In genomic region chr1:21773585-21773984, GRCh38 we compare ENCODE assay signal across 16 cellular contexts. TPM values are rescaled to one million over a fixed set of nuclear protein-coding genes. Genes with fewer than 3 reads are reported as not detected.
A peak's percentile ranks its signal among the peaks of the same experiment; 100 is the strongest.
DNase-seq lines count a peak whose midpoint lies in the region; ATAC-seq, FAIRE-seq and TF ChIP-seq lines count a peak whose summit lies in the region.
"Had no signal": no experiment of that assay in that cellular context is flagged by ENCODE, and none has a peak within 500 bp of the region (broad histone marks: within the 10 kb centered on the region; RNA-seq: fewer than 3 reads in every experiment).

No MANE protein-coding gene starts in this region.

- H3K4me3 Mint-ChIP-seq in activated naive CD4-positive, alpha-beta T cell treated with anti-CD3 and anti-CD28 coated beads, Interleukin-2, amount 10 ng/mL, durations not matched to agents 7 days and 5 days = no peak overlapping the region
- no peak overlapping the region for H3K4me3 Mint-ChIP-seq in activated naive CD4-positive, alpha-beta T cell treated with anti-CD3 and anti-CD28 coated beads for 36 hours
- H3K4me3 Mint-ChIP-seq: neural crest cell had no signal

- no peaks in the 10 kb centered on the region for H3K36me3 ChIP-seq in MM.1S (replicated peaks; ENCODE audit: insufficient read depth, low read length)
- peaks cover 0 to 12% of the 10 kb centered on the region in 2 experiments; a peak in 3 of 4 replicates for H3K36me3 ChIP-seq in GM12878 (ENCODE audit: control insufficient read depth in 2 of 2, insufficient read depth in 2 of 2, low read length in 1 of 2)
- no peaks in the 10 kb centered on the region for H3K36me3 ChIP-seq in transverse colon

- no TSS peak for BruUV-seq in GM12878 (replicated peaks; lab: Mats Ljungman, UMichigan)

- peak; percentile 73 for ATAC-seq in GM12878
- ATAC-seq in GM18511 (IDR thresholded peaks at IDR 0.05; ENCODE audit: unreplicated experiment) = no peak
- ATAC-seq in HG02798 (IDR thresholded peaks at IDR 0.05; ENCODE audit: poor library complexity, unreplicated experiment) = no peak
- ATAC-seq: PC-3 had no signal

- H3K79me2 ChIP-seq in MM.1S (ENCODE audit: low read length) = peaks cover 99% of the 10 kb centered on the region
- H3K79me2 ChIP-seq in GM12878 (ENCODE audit: control insufficient read depth, insufficient read depth, low read length) = peaks cover 94% of the 10 kb centered on the region

- SMC1A ChIA-PET in GM12878 (lab: Charles Lee; ENCODE audit: uncharacterized antibody, unreplicated experiment) = interaction anchor here (0.9 to 7.5 kb wide), 4 partner anchors 8 to 55 kb away, joined by 3 to 100 read pairs (median 4); no protein-coding TSS in a partner anchor

- TF ChIP-seq CTCF in MM.1S (IDR thresholded peaks at IDR 0.05; ENCODE audit: low read length) (no peak), GM12878 (IDR thresholded peaks at IDR 0.05 in 2 of 3, conservative IDR thresholded peaks at IDR 0.05 in 1 of 3; ENCODE audit: control insufficient read depth in 2 of 3, extremely low read depth in 1 of 3, insufficient read depth in 1 of 3, low read depth in 3 of 3, low read length in 3 of 3) (no peak), transverse colon (IDR thresholded peaks at IDR 0.05) (no peak)

- H3K4me2 ChIP-seq in MM.1S (ENCODE audit: low read depth, low read length) (peak overlapping the region; percentile 23; the same call in 1 of the 2 replicates), GM12878 (ENCODE audit: control insufficient read depth, insufficient read depth) (peak overlapping the region; percentile 54)
- H3K4me2 ChIP-seq: KMS-11 had no signal

- FAIRE-seq in GM12878 (lab: Jason Lieb, UNC) = no peak
- FAIRE-seq: keratinocyte, TTC549 had no signal

- CTCF ChIA-PET in activated naive CD4-positive, alpha-beta T cell treated with anti-CD3 and anti-CD28 coated beads, Interleukin-2, amount 10 ng/mL, durations not matched to agents 7 days and 5 days (lab: Charles Lee) = interaction anchor here (0.6 kb wide), 1 partner anchor 44 kb away, joined by 3 read pairs; no protein-coding TSS in a partner anchor
- CTCF ChIA-PET in activated naive CD4-positive, alpha-beta T cell treated with anti-CD3 and anti-CD28 coated beads for 36 hours (lab: Charles Lee) = no interaction called here
- CTCF ChIA-PET in GM12878 (lab: Yijun Ruan, JAX) = interaction anchor here (0.6 to 4.2 kb wide), 3 partner anchors 10 to 170 kb away, joined by 3 to 29 read pairs (median 5); no protein-coding TSS in a partner anchor

- no peak for TF ChIP-seq POLR2A in GM12878 (IDR thresholded peaks at IDR 0.05; ENCODE audit: low read depth, low read length)
- TF ChIP-seq POLR2A in transverse colon (IDR thresholded peaks at IDR 0.05) = no peak

- DNase-seq in activated naive CD4-positive, alpha-beta T cell treated with anti-CD3 and anti-CD28 coated beads, Interleukin-2, amount 10 ng/mL, durations not matched to agents 7 days and 5 days = no peak
- DNase-seq in activated naive CD4-positive, alpha-beta T cell treated with anti-CD3 and anti-CD28 coated beads for 36 hours = no peak
- DNase-seq in MM.1S (peak; percentile 85), GM12878 (ENCODE audit: low read depth, low spot score) (no peak), transverse colon (peak; percentile 21), RKO (ENCODE audit: low spot score) (no peak)
- DNase-seq: foreskin fibroblast, GDM1, H7, PC-3 had no signal

- 0% methylated on average over 3 of the region's 3 CpGs for WGBS in GM12878 (ENCODE audit: insufficient coverage, insufficient replicate concordance, low lambda C conversion rate, missing lambda C conversion rate)
- 72% methylated on average over 3 of the region's 3 CpGs; no CpG with 5 or more reads in 1 of the 2 donors for WGBS in transverse colon (ENCODE audit: low coverage in 1 of 2), 2 donors

- H3K4me1 ChIP-seq in MM.1S (ENCODE audit: low read length) = peaks cover 4% of the 10 kb centered on the region; the same call in 1 of the 2 replicates
- H3K4me1 ChIP-seq in GM12878 (ENCODE audit: control insufficient read depth, insufficient read depth, low read length) = peaks cover 20% of the 10 kb centered on the region
- peaks cover 0 to 23% (median 6%) of the 10 kb centered on the region in 4 donors for H3K4me1 ChIP-seq in transverse colon

- no peaks in the 10 kb centered on the region for H3K27me3 Mint-ChIP-seq in activated naive CD4-positive, alpha-beta T cell treated with anti-CD3 and anti-CD28 coated beads, Interleukin-2, amount 10 ng/mL, durations not matched to agents 7 days and 5 days
- H3K27me3 Mint-ChIP-seq in activated naive CD4-positive, alpha-beta T cell treated with anti-CD3 and anti-CD28 coated beads for 36 hours (ENCODE audit: low read depth) = no peaks in the 10 kb centered on the region

- in situ Hi-C loops in GM12878 (cut with MboI) (no loop called here), transverse colon (cut with MboI; ENCODE audit: low pct_ligation_motif_present in 1 of 4, low pct_unique_long_range_greater_than_20kb in 1 of 4, low sequenced_read_pairs in 3 of 4) (no loop called here)

- no peaks in the 10 kb centered on the region for H3K9me3 Mint-ChIP-seq in activated naive CD4-positive, alpha-beta T cell treated with anti-CD3 and anti-CD28 coated beads, Interleukin-2, amount 10 ng/mL, durations not matched to agents 7 days and 5 days
- no peaks in the 10 kb centered on the region for H3K9me3 Mint-ChIP-seq in activated naive CD4-positive, alpha-beta T cell treated with anti-CD3 and anti-CD28 coated beads for 36 hours

- H3K27ac Mint-ChIP-seq in activated naive CD4-positive, alpha-beta T cell treated with anti-CD3 and anti-CD28 coated beads, Interleukin-2, amount 10 ng/mL, durations not matched to agents 7 days and 5 days = peak overlapping the region; percentile 73
- no peak overlapping the region for H3K27ac Mint-ChIP-seq in activated naive CD4-positive, alpha-beta T cell treated with anti-CD3 and anti-CD28 coated beads for 36 hours

- RAD21 ChIA-PET in GM12878 (lab: Charles Lee; ENCODE audit: unreplicated experiment) = no interaction called here

- H3K4me3 ChIP-seq in MM.1S (ENCODE audit: low read length) (no peak overlapping the region), GM12878 (no peak overlapping the region), transverse colon (no peak overlapping the region)

- no peak for TF ChIP-seq EP300 in GM12878 (IDR thresholded peaks at IDR 0.05; ENCODE audit: borderline replicate concordance in 1 of 2, control insufficient read depth in 1 of 2, low read depth in 2 of 2, low read length in 2 of 2)
- no peak for TF ChIP-seq EP300 in transverse colon (IDR thresholded peaks at IDR 0.05; ENCODE audit: low read depth)

- POLR2A ChIA-PET in GM12878 (lab: Charles Lee) = interaction anchor here (7.8 kb wide), 1 partner anchor 10 kb away, joined by 102 read pairs; no protein-coding TSS in a partner anchor

- no peak overlapping the region for H3K9ac ChIP-seq in MM.1S (ENCODE audit: low read length)
- H3K9ac ChIP-seq in GM12878 (ENCODE audit: control insufficient read depth, insufficient read depth, low read length) = no peak overlapping the region; the same call in 1 of the 2 replicates
- H3K9ac ChIP-seq: KMS-11 had no signal

- no peak for TF ChIP-seq RAD21 in GM12878 (IDR thresholded peaks at IDR 0.05; ENCODE audit: insufficient read depth, low read depth, low read length)

- H3K9me3 ChIP-seq in MM.1S (replicated peaks; ENCODE audit: insufficient read depth, low read length) = no peaks in the 10 kb centered on the region
- H3K9me3 ChIP-seq in GM12878 (replicated peaks; ENCODE audit: control insufficient read depth, insufficient read depth, low read length) = peaks cover 2% of the 10 kb centered on the region; the same call in 2 of the 3 replicates
- no peaks in the 10 kb centered on the region for H3K9me3 ChIP-seq in transverse colon

- peaks cover 57% of the 10 kb centered on the region for H4K20me1 ChIP-seq in MM.1S (ENCODE audit: insufficient read depth, low read length)
- H4K20me1 ChIP-seq in GM12878 (ENCODE audit: control insufficient read depth, insufficient read depth) = no peaks in the 10 kb centered on the region

- H3K27ac ChIP-seq in MM.1S (ENCODE audit: low read length) = peak overlapping the region; percentile 45; the same call in 1 of the 2 replicates
- H3K27ac ChIP-seq in GM12878 (ENCODE audit: control insufficient read depth, insufficient read depth) = peak overlapping the region; percentile 50
- H3K27ac ChIP-seq in transverse colon = no peak overlapping the region
- H3K27ac ChIP-seq: KMS-11 had no signal

- peaks cover 20% of the 10 kb centered on the region for H3K36me3 Mint-ChIP-seq in activated naive CD4-positive, alpha-beta T cell treated with anti-CD3 and anti-CD28 coated beads, Interleukin-2, amount 10 ng/mL, durations not matched to agents 7 days and 5 days
- H3K36me3 Mint-ChIP-seq in activated naive CD4-positive, alpha-beta T cell treated with anti-CD3 and anti-CD28 coated beads for 36 hours (ENCODE audit: low read depth) = peaks cover 11% of the 10 kb centered on the region

- no peak overlapping the region for H2AFZ ChIP-seq in MM.1S (ENCODE audit: low read length)
- no peak overlapping the region for H2AFZ ChIP-seq in GM12878 (ENCODE audit: control insufficient read depth, low read depth, low read length)

- peaks cover 41% of the 10 kb centered on the region for H3K4me1 Mint-ChIP-seq in activated naive CD4-positive, alpha-beta T cell treated with anti-CD3 and anti-CD28 coated beads, Interleukin-2, amount 10 ng/mL, durations not matched to agents 7 days and 5 days
- peaks cover 45% of the 10 kb centered on the region for H3K4me1 Mint-ChIP-seq in activated naive CD4-positive, alpha-beta T cell treated with anti-CD3 and anti-CD28 coated beads for 36 hours (ENCODE audit: low read depth)

- no peaks in the 10 kb centered on the region for H3K9me2 ChIP-seq in MM.1S (replicated peaks; ENCODE audit: insufficient read depth, low read length)

- H3F3A ChIP-seq in MM.1S (ENCODE audit: insufficient read depth, low read length) = peaks cover 12% of the 10 kb centered on the region

- H3K27me3 ChIP-seq in MM.1S (replicated peaks; ENCODE audit: insufficient read depth, low read length) = no peaks in the 10 kb centered on the region
- H3K27me3 ChIP-seq in GM12878 (replicated peaks in 1 of 2; ENCODE audit: control insufficient read depth in 2 of 2, insufficient read depth in 2 of 2, low read length in 1 of 2) = no peaks in the 10 kb centered on the region
- H3K27me3 ChIP-seq in transverse colon = no peaks in the 10 kb centered on the region

- intact Hi-C loops in activated naive CD4-positive, alpha-beta T cell treated with anti-CD3 and anti-CD28 coated beads for 36 hours (cut with micrococcal nuclease) = no loop called here
- intact Hi-C loops in GM12878 (cut with micrococcal nuclease; ENCODE audit: unreplicated experiment) = no loop called here
- intact Hi-C loops in transverse colon (cut with DNase I; ENCODE audit: low total_unique reads) = no loop called here

RNA-seq across cellular contexts. Expression of gene USP48, which starts 9.4 kb away (rescaled TPM):
- 10 to 100 TPM; 89.9 to 93.4 TPM for total RNA-seq in activated naive CD4-positive, alpha-beta T cell treated with anti-CD3 and anti-CD28 coated beads for 36 hours
- total RNA-seq in GM12878 (2013; cell fraction: nucleolus; rRNA removed) = 676 and 708 TPM in 2 replicates
- total RNA-seq in GM12878 (2014; rRNA removed) = 59.0 and 70.8 TPM in 2 replicates
- total RNA-seq in GM12878 (2014; rRNA removed; fragmentation: Illumina TruSeq; extraction: Trizol) = 69.9 and 80.4 TPM in 2 replicates
- total RNA-seq in GM12878 (2021) = 96.6 and 99.3 TPM in 2 replicates
- 58.8 TPM for polyA plus RNA-seq in GM12878 (2011; ENCODE audit: low read depth)
- 104 and 161 TPM in 2 replicates for polyA plus RNA-seq in GM12878 (2011; rRNA removed)
- 28.8 and 36.5 TPM in 2 replicates for polyA plus RNA-seq in GM12878 (2011; cell fraction: cytosol; rRNA removed)
- polyA plus RNA-seq in GM12878 (2011; cell fraction: nucleus; rRNA removed) = 106 and 121 TPM in 2 replicates
- 83.2 and 96.2 TPM in 2 replicates for polyA plus RNA-seq in GM12878 (2012)
- 81.1 and 116 TPM in 2 replicates for polyA plus RNA-seq in GM12878 (2014; fragmentation: Illumina TruSeq; extraction: Trizol)
- 10 to 100 TPM; 21.2 to 39.0 TPM for polyA plus RNA-seq in GM12878 (2014; fragmentation: Nextera tagmentation; extraction: Ambion mirVana)
- polyA plus RNA-seq in GM12878 (2014; rRNA removed) = 53.9 and 68.2 TPM in 2 replicates
- polyA plus RNA-seq in GM12878 (2016; fragmentation: Nextera tagmentation; extraction: Ambion mirVana) = 100 to 1,000 TPM in 1 of 2 experiments, 10 to 100 TPM in 1; 95.2 to 115 TPM
- 75.9 and 98.8 TPM in 2 replicates for polyA minus RNA-seq in GM12878 (2011; rRNA and poly(A)+ RNA removed)
- 30.8 and 37.0 TPM in 2 replicates for polyA minus RNA-seq in GM12878 (2011; cell fraction: cytosol; rRNA and poly(A)+ RNA removed)
- polyA minus RNA-seq in GM12878 (2011; cell fraction: nucleus; rRNA and poly(A)+ RNA removed) = 81.0 and 94.2 TPM in 2 replicates
- total RNA-seq in transverse colon = 10 to 100 TPM; 48.4 to 87.3 (median 51.4) TPM

RNA-seq across cellular contexts. Expression of gene LDLRAD2, which starts 38.5 kb away (rescaled TPM):
- not detected for total RNA-seq in activated naive CD4-positive, alpha-beta T cell treated with anti-CD3 and anti-CD28 coated beads for 36 hours
- not detected in 2 replicates for total RNA-seq in GM12878 (2013; cell fraction: nucleolus; rRNA removed)
- total RNA-seq in GM12878 (2014; rRNA removed) = 0.23 TPM in 1 of 2 replicates, not detected in the other
- total RNA-seq in GM12878 (2014; rRNA removed; fragmentation: Illumina TruSeq; extraction: Trizol) = not detected in 2 replicates
- total RNA-seq in GM12878 (2021) = 0.08 TPM in 1 of 2 replicates, not detected in the other
- polyA plus RNA-seq in GM12878 (2011; ENCODE audit: low read depth) = not detected
- polyA plus RNA-seq in GM12878 (2011; rRNA removed) = not detected in 2 replicates
- 0.01 TPM in 1 of 2 replicates, not detected in the other for polyA plus RNA-seq in GM12878 (2011; cell fraction: cytosol; rRNA removed)
- 0.04 and 0.06 TPM in 2 replicates for polyA plus RNA-seq in GM12878 (2011; cell fraction: nucleus; rRNA removed)
- polyA plus RNA-seq in GM12878 (2012) = 0.13 and 0.28 TPM in 2 replicates
- polyA plus RNA-seq in GM12878 (2014; fragmentation: Illumina TruSeq; extraction: Trizol) = not detected in 2 replicates
- under 1 TPM in 1 of 2 experiments, not detected in 1; 0.11 TPM for polyA plus RNA-seq in GM12878 (2014; fragmentation: Nextera tagmentation; extraction: Ambion mirVana)
- 0.04 TPM in 1 of 2 replicates, not detected in the other for polyA plus RNA-seq in GM12878 (2014; rRNA removed)
- not detected for polyA plus RNA-seq in GM12878 (2016; fragmentation: Nextera tagmentation; extraction: Ambion mirVana)
- polyA minus RNA-seq in GM12878 (2011; rRNA and poly(A)+ RNA removed) = not detected in 2 replicates
- polyA minus RNA-seq in GM12878 (2011; cell fraction: cytosol; rRNA and poly(A)+ RNA removed) = not detected in 2 replicates
- polyA minus RNA-seq in GM12878 (2011; cell fraction: nucleus; rRNA and poly(A)+ RNA removed) = not detected in 2 replicates
- under 1 TPM in 1 of 4 donors, not detected in 3; 0.48 TPM for total RNA-seq in transverse colon
- total RNA-seq: PC-3 had no signal

Comparison
In these comparisons a context has a peak if more than half of its experiments do, and no peak if none do; other contexts are left out.
1. DNase-seq: peak in MM.1S (single experiment) and transverse colon (single experiment); none in activated naive CD4-positive, alpha-beta T cell treated with anti-CD3 and anti-CD28 coated beads, Interleukin-2, amount 10 ng/mL, durations not matched to agents 7 days and 5 days (single experiment), activated naive CD4-positive, alpha-beta T cell treated with anti-CD3 and anti-CD28 coated beads for 36 hours (single experiment), GM12878 (single experiment) and RKO (single experiment).
2. H3K27ac ChIP-seq: peak in MM.1S (single experiment) and GM12878 (single experiment); none in transverse colon (0 of 4).